19 cellular contexts compared by ENCODE assay signal in genomic region chr9:83274787-83275186, GRCh38.
A peak's percentile ranks its signal among the peaks of the same experiment; 100 is the strongest.
DNase-seq lines count a peak whose midpoint lies in the region; ATAC-seq, FAIRE-seq and TF ChIP-seq lines count a peak whose summit lies in the region.
"Had no signal": no experiment of that assay in that cellular context is flagged by ENCODE, and none has a peak within 500 bp of the region (broad histone marks: within the 10 kb centered on the region; RNA-seq: fewer than 3 reads in every experiment).

No MANE protein-coding gene starts in this region.

- no peak for FAIRE-seq in urothelium cell line (lab: Jason Lieb, UNC)
- FAIRE-seq: A549, HTR-8/SVneo had no signal

- H3K4me1 ChIP-seq in HEK293 (ENCODE audit: control insufficient read depth, insufficient read depth, low read length) (no peaks in the 10 kb centered on the region), left lung (no peaks in the 10 kb centered on the region)
- H3K4me1 ChIP-seq: A549 had no signal

- peak; percentile 26 for ATAC-seq in left lung
- ATAC-seq in GM21717 (IDR thresholded peaks at IDR 0.05; ENCODE audit: unreplicated experiment) = no peak
- ATAC-seq: A549, Right ventricle myocardium inferior had no signal

- CTCF ChIA-PET in HEK293 (lab: Yijun Ruan, JAX) = no interaction called here

- no peak for TF ChIP-seq CTCF in HEK293 (tag by site-specific recombination; IDR thresholded peaks at IDR 0.05)
- TF ChIP-seq CTCF in left lung (IDR thresholded peaks at IDR 0.05) = no peak

- H3K27ac ChIP-seq in HEK293 (ENCODE audit: extremely low read depth, low read depth, low read length) (no peak overlapping the region), left lung (no peak overlapping the region)
- H3K27ac ChIP-seq: A549, SK-N-MC had no signal

- no peaks in the 10 kb centered on the region for H3K27me3 ChIP-seq in left lung

- no peaks in the 10 kb centered on the region for H3K36me3 ChIP-seq in HEK293 (ENCODE audit: control insufficient read depth in 2 of 2, insufficient read depth in 1 of 2, low read length in 2 of 2)
- H3K36me3 ChIP-seq in left lung = no peaks in the 10 kb centered on the region

- POLR2A ChIA-PET in HEK293 (lab: Yijun Ruan, JAX) = no interaction called here

- H3K9me3 ChIP-seq in HEK293 (ENCODE audit: control insufficient read depth, insufficient read depth, low read depth, low read length) = no peaks in the 10 kb centered on the region
- H3K9me3 ChIP-seq in left lung = no peaks in the 10 kb centered on the region
- H3K9me3 ChIP-seq: A549 had no signal

- H3K4me3 ChIP-seq in HEK293 (ENCODE audit: low read depth, low read length) (no peak overlapping the region), left lung (no peak overlapping the region)
- H3K4me3 ChIP-seq: A549, SK-N-MC had no signal

- DNase-seq in NCI-H2196 (lab: John Stamatoyannopoulos, UW; ENCODE audit: unreplicated experiment) (peak; percentile 2), NCI-H2196 treated with DMSO at 0.1 percent for 48 hours (lab: John Stamatoyannopoulos, UW; ENCODE audit: unreplicated experiment) (no peak), NCI-H69 (lab: John Stamatoyannopoulos, UW) (peak; percentile 87), left lung (no peak), urothelium cell line (ENCODE audit: low spot score) (no peak)
- DNase-seq: H7, HFFc6, IMR-90, MV-4-11, NCI-H1105 treated with DMSO at 0.1 percent for 48 hours, NCI-H1694 treated with DMSO at 0.1 percent for 48 hours, NCI-H446 treated with DMSO at 0.1 percent for 48 hours, T-helper 2 cell had no signal

- intact Hi-C loops in left lung (cut with DNase I) = no loop called here

TF ChIP-seq in HEK293, 187 proteins besides CTCF, POLR2A, EP300 and RAD21:
- TF ChIP-seq ZIC2 (tag by site-specific recombination; IDR thresholded peaks at IDR 0.05) = peak; percentile 26; the same call in 1 of the 2 replicates
- peak; percentile 63; the same call in 1 of the 2 replicates for TF ChIP-seq ATF2 (tag by site-specific recombination; IDR thresholded peaks at IDR 0.05; ENCODE audit: low read depth)
- TF ChIP-seq PRDM10 (tag by site-specific recombination; IDR thresholded peaks at IDR 0.05) = no peak
- peak; percentile 49 for TF ChIP-seq GLIS1 (tag by site-specific recombination; IDR thresholded peaks at IDR 0.05)
- TF ChIP-seq ZNF629 (tag by site-specific recombination; IDR thresholded peaks at IDR 0.05) = peak; percentile 48; the same call in 1 of the 2 replicates

Comparison
In these comparisons a context has a peak if more than half of its experiments do, and no peak if none do; other contexts are left out.
1. DNase-seq: peak in NCI-H2196 (single experiment) and NCI-H69 (single experiment); none in NCI-H2196 treated with DMSO at 0.1 percent for 48 hours (single experiment), left lung (0 of 2) and urothelium cell line (single experiment).